ENCODE assay signal across 27 cellular contexts in genomic region chr19:2824129-2824528, GRCh38. TPM values are rescaled to one million over a fixed set of nuclear protein-coding genes. Genes with fewer than 3 reads are reported as not detected.
"Had no signal": no experiment of that assay in that cellular context is flagged by ENCODE, and none has a peak within 500 bp of the region (broad histone marks: within the 10 kb centered on the region; RNA-seq: fewer than 3 reads in every experiment).

No MANE protein-coding gene starts in this region.

- H3K27me3 ChIP-seq: foreskin keratinocyte, hepatocyte, sigmoid colon, testis, tibial nerve, upper lobe of right lung, vagina had no signal

- H3K27ac ChIP-seq: foreskin keratinocyte, hepatocyte, left ventricle myocardium inferior, lower lobe of right lung, parathyroid adenoma, psoas muscle, sigmoid colon, skin epidermis, testis, tibial nerve, upper lobe of right lung, vagina had no signal

- H3K79me2 ChIP-seq: parathyroid adenoma had no signal

- H3K27me3 Mint-ChIP-seq: memory B cell; natural killer cell treated with Interleukin-12 subunit alpha and Interleukin-12 subunit beta and Interleukin-15 and Interleukin-18, amount 100 ng/mL, for 72 hours; stimulated activated naive B cell treated with anti-CD40 and anti-IgM and Interleukin-4, amounts not matched to agents 10 μg/mL and 1 μg/mL and 100 μg/mL, for 72 hours; stimulated activated naive CD8-positive, alpha-beta T cell treated with anti-CD3 and anti-CD28 coated beads, Interleukin-15, amount 100 ng/mL, for 72 hours had no signal

- DNase-seq: erythroblast; foreskin keratinocyte; head of caudate nucleus; kidney; left cardiac atrium; left ventricle myocardium inferior; lower lobe of right lung; psoas muscle; sigmoid colon; stimulated activated CD4-positive, alpha-beta T cell treated with anti-CD3 and anti-CD28 coated beads, Interleukin-2, amount 100 ng/mL, for 24 hours; stimulated activated CD4-positive, alpha-beta T cell treated with anti-CD3 and anti-CD28 coated beads, Interleukin-4, amount 100 ng/mL, for 4 hours; stimulated activated naive B cell treated with anti-CD40 and anti-IgM and Interleukin-4, amounts not matched to agents 10 μg/mL and 1 μg/mL and 100 μg/mL, for 72 hours; stimulated activated naive CD8-positive, alpha-beta T cell treated with anti-CD3 and anti-CD28 coated beads, Interleukin-15, amount 100 ng/mL, for 72 hours; testis; upper lobe of right lung had no signal

- FAIRE-seq: colon, endothelial cell of umbilical vein, kidney had no signal

- H3K4me3 Mint-ChIP-seq: dendritic cell treated with granulocyte-macrophage colony-stimulating factor and Interleukin-4, amounts not matched to agents 40 ng/mL and 50 ng/mL, for 4 days; memory B cell; mesothelial cell of epicardium; natural killer cell treated with Interleukin-12 subunit alpha and Interleukin-12 subunit beta and Interleukin-15 and Interleukin-18, amount 100 ng/mL, for 72 hours; stimulated activated naive B cell treated with anti-CD40 and anti-IgM and Interleukin-4, amounts not matched to agents 10 μg/mL and 1 μg/mL and 100 μg/mL, for 72 hours; stimulated activated naive CD8-positive, alpha-beta T cell treated with anti-CD3 and anti-CD28 coated beads, Interleukin-15, amount 100 ng/mL, for 72 hours had no signal

- H3K9me3 ChIP-seq: lower lobe of right lung, psoas muscle, sigmoid colon, testis, upper lobe of right lung, vagina had no signal

- H3K4me2 ChIP-seq: hepatocyte had no signal

- H3K36me3 ChIP-seq: upper lobe of right lung had no signal

- H3K4me3 ChIP-seq: hepatocyte, left ventricle myocardium inferior, lower lobe of right lung, psoas muscle, sigmoid colon, skin epidermis, testis, tibial nerve, upper lobe of right lung, vagina had no signal

- ATAC-seq: foreskin keratinocyte; left cardiac atrium; lower lobe of right lung; natural killer cell treated with Interleukin-12 subunit alpha and Interleukin-12 subunit beta and Interleukin-15 and Interleukin-18, amount 100 ng/mL, for 72 hours; psoas muscle; stimulated activated naive B cell treated with anti-CD40 and anti-IgM and Interleukin-4, amounts not matched to agents 10 μg/mL and 1 μg/mL and 100 μg/mL, for 72 hours; stimulated activated naive CD8-positive, alpha-beta T cell treated with anti-CD3 and anti-CD28 coated beads, Interleukin-15, amount 100 ng/mL, for 72 hours; upper lobe of right lung had no signal

- H3K9ac ChIP-seq: parathyroid adenoma had no signal

- H3K4me1 ChIP-seq: foreskin keratinocyte, parathyroid adenoma had no signal

- H2AFZ ChIP-seq: hepatocyte, parathyroid adenoma had no signal

- H3K27ac Mint-ChIP-seq: dendritic cell treated with granulocyte-macrophage colony-stimulating factor and Interleukin-4, amounts not matched to agents 40 ng/mL and 50 ng/mL, for 4 days; memory B cell; mesothelial cell of epicardium; natural killer cell treated with Interleukin-12 subunit alpha and Interleukin-12 subunit beta and Interleukin-15 and Interleukin-18, amount 100 ng/mL, for 72 hours; stimulated activated naive B cell treated with anti-CD40 and anti-IgM and Interleukin-4, amounts not matched to agents 10 μg/mL and 1 μg/mL and 100 μg/mL, for 72 hours; stimulated activated naive CD8-positive, alpha-beta T cell treated with anti-CD3 and anti-CD28 coated beads, Interleukin-15, amount 100 ng/mL, for 72 hours had no signal

- H3K36me3 Mint-ChIP-seq: natural killer cell treated with Interleukin-12 subunit alpha and Interleukin-12 subunit beta and Interleukin-15 and Interleukin-18, amount 100 ng/mL, for 72 hours had no signal

RNA-seq across cellular contexts. Expression of gene ZNF556, which starts 43.0 kb away (rescaled TPM):
- total RNA-seq: endothelial cell of umbilical vein; foreskin keratinocyte; left cardiac atrium; left ventricle myocardium inferior; lower lobe of right lung; natural killer cell treated with Interleukin-12 subunit alpha and Interleukin-12 subunit beta and Interleukin-15 and Interleukin-18, amount 100 ng/mL, for 72 hours; sigmoid colon; subcutaneous adipose tissue; upper lobe of right lung; vagina had no signal
- polyA plus RNA-seq: foreskin keratinocyte, hepatocyte, sigmoid colon had no signal
